14 cellular contexts compared by ENCODE assay signal in the genomic region with DNA sequence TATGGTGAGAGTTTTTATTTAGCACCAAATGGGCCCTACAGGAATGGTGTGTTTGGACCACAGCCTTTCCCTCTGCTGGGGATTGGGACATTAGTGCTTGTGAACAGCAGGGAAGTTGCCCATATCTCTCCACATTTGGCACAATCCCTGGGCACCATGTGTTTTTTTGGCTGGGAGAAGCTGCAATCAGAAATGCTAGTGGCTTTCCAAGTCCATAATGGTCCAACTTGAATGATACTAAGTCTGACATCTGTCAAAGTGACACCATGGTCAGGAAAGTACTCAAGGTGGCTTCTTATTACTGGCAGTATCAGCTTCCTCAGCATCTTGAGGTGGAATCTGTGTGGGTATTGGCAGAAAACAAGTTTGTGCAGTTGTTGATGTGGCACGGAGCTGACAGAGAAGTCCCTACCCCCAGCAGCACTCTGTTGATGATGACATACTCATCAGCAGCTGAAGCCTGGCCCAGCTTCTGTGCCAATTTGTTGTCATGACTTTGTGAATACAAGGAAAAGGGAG. TPM values are rescaled to one million over a fixed set of nuclear protein-coding genes. Genes with fewer than 3 reads are reported as not detected.
A peak's percentile ranks its signal among the peaks of the same experiment; 100 is the strongest.
DNase-seq lines count a peak whose midpoint lies in the region; TF ChIP-seq lines count a peak whose summit lies in the region.
"Had no signal": no experiment of that assay in that cellular context is flagged by ENCODE, and none has a peak within 500 bp of the region (broad histone marks: within the 10 kb centered on the region; RNA-seq: fewer than 3 reads in every experiment).

No MANE protein-coding gene starts in this region.

- no peaks in the 10 kb centered on the region for H3K27me3 ChIP-seq in MG63
- H3K27me3 ChIP-seq in right atrium auricular region = no peaks in the 10 kb centered on the region
- H3K27me3 ChIP-seq in suprapubic skin = no peaks in the 10 kb centered on the region
- H3K27me3 ChIP-seq: SJCRH30 had no signal

- 25% methylated on average over 1 of the region's 1 CpG for WGBS in suprapubic skin

- CTCF ChIA-PET in Calu3 (lab: Charles Lee) = interaction anchor here (0.5 kb wide), 1 partner anchor 40 kb away, joined by 4 read pairs; no protein-coding TSS in a partner anchor

- peak overlapping the region; percentile 59 to 66 for H3K27ac ChIP-seq in right atrium auricular region
- peak overlapping the region; percentile 23 for H3K27ac ChIP-seq in suprapubic skin
- H3K27ac ChIP-seq: SJCRH30 had no signal

- no TSS peak for BruUV-seq in Calu3 (replicated peaks; lab: Mats Ljungman, UMichigan)

- intact Hi-C loops in Calu3 (cut with micrococcal nuclease; ENCODE audit: unreplicated experiment) = no loop called here

- H3K27me3 Mint-ChIP-seq in chondrocyte (ENCODE audit: low read depth) (no peaks in the 10 kb centered on the region), Calu3 (ENCODE audit: unreplicated experiment) (no peaks in the 10 kb centered on the region)
- H3K27me3 Mint-ChIP-seq: CD4-positive, CD25-positive, alpha-beta regulatory T cell had no signal

- no peak for TF ChIP-seq POLR2A in suprapubic skin (IDR thresholded peaks at IDR 0.05)

- no peak for TF ChIP-seq EP300 in suprapubic skin (IDR thresholded peaks at IDR 0.05)

- H3K36me3 Mint-ChIP-seq in chondrocyte (ENCODE audit: low read depth) = peaks cover 10% of the 10 kb centered on the region
- H3K36me3 Mint-ChIP-seq in Calu3 (ENCODE audit: insufficient read depth, unreplicated experiment) = no peaks in the 10 kb centered on the region
- H3K36me3 Mint-ChIP-seq: CD4-positive, CD25-positive, alpha-beta regulatory T cell; stimulated activated effector memory CD8-positive, alpha-beta T cell treated with anti-CD3 and anti-CD28 coated beads, Interleukin-12 subunit alpha, Interleukin-12 subunit beta, amount 100 ng/mL, for 72 hours had no signal

- no peak overlapping the region for H3K4me3 ChIP-seq in MG63
- H3K4me3 ChIP-seq in right atrium auricular region = no peak overlapping the region
- no peak overlapping the region for H3K4me3 ChIP-seq in suprapubic skin
- H3K4me3 ChIP-seq: SJCRH30 had no signal

- H3K4me1 Mint-ChIP-seq in chondrocyte (ENCODE audit: low read depth) (peaks cover 32% of the 10 kb centered on the region), Calu3 (ENCODE audit: low read depth, unreplicated experiment) (no peaks in the 10 kb centered on the region)
- H3K4me1 Mint-ChIP-seq: CD4-positive, CD25-positive, alpha-beta regulatory T cell; stimulated activated effector memory CD8-positive, alpha-beta T cell treated with anti-CD3 and anti-CD28 coated beads, Interleukin-12 subunit alpha, Interleukin-12 subunit beta, amount 100 ng/mL, for 72 hours had no signal

- DNase-seq in MG63 (peak; percentile 80), chondrocyte (ENCODE audit: low spot score) (no peak), right atrium auricular region (ENCODE audit: low spot score) (no peak), suprapubic skin (ENCODE audit: low spot score in 2 of 2) (no peak), SIG-M5 (lab: John Stamatoyannopoulos, UW) (no peak), Calu3 (no peak)
- no peak for DNase-seq in activated CD8-positive, alpha-beta memory T cell treated with anti-CD3 and anti-CD28 coated beads, Interleukin-2, amount 50 U/mL, for 48 hours
- DNase-seq: CD4-positive, CD25-positive, alpha-beta regulatory T cell; NCI-H1105; NCI-H526 treated with DMSO at 0.1 percent for 48 hours; SJCRH30; stimulated activated CD4-positive, alpha-beta T cell treated with anti-CD3 and anti-CD28 coated beads, Interleukin-4, amount 100 ng/mL, for 1 hour; T1000 had no signal

- peaks cover 0 to 45% of the 10 kb centered on the region in 2 donors for H3K4me1 ChIP-seq in right atrium auricular region
- peaks cover 13% of the 10 kb centered on the region for H3K4me1 ChIP-seq in suprapubic skin
- H3K4me1 ChIP-seq: SJCRH30 had no signal

- TF ChIP-seq CTCF in chondrocyte (IDR thresholded peaks at IDR 0.05) (no peak), right atrium auricular region (IDR thresholded peaks at IDR 0.05) (no peak), suprapubic skin (IDR thresholded peaks at IDR 0.05) (no peak), Calu3 (IDR thresholded peaks at IDR 0.05; ENCODE audit: unreplicated experiment) (no peak)

- H3K9me3 ChIP-seq in MG63 (no peaks in the 10 kb centered on the region), right atrium auricular region (no peaks in the 10 kb centered on the region), suprapubic skin (no peaks in the 10 kb centered on the region)
- H3K9me3 ChIP-seq: SJCRH30 had no signal

- H3K4me3 Mint-ChIP-seq in chondrocyte (ENCODE audit: unreplicated experiment) (no peak overlapping the region), Calu3 (ENCODE audit: low read depth, unreplicated experiment) (no peak overlapping the region)
- H3K4me3 Mint-ChIP-seq: CD4-positive, CD25-positive, alpha-beta regulatory T cell; stimulated activated effector memory CD8-positive, alpha-beta T cell treated with anti-CD3 and anti-CD28 coated beads, Interleukin-12 subunit alpha, Interleukin-12 subunit beta, amount 100 ng/mL, for 72 hours had no signal

- H3K36me3 ChIP-seq in MG63 = peaks cover 5% of the 10 kb centered on the region
- H3K36me3 ChIP-seq in right atrium auricular region = no peaks in the 10 kb centered on the region
- H3K36me3 ChIP-seq in suprapubic skin = peaks cover 8% of the 10 kb centered on the region
- H3K36me3 ChIP-seq: SJCRH30 had no signal

- H3K27ac Mint-ChIP-seq in chondrocyte (ENCODE audit: unreplicated experiment) (peak overlapping the region; percentile 32), Calu3 (ENCODE audit: unreplicated experiment) (no peak overlapping the region)
- H3K27ac Mint-ChIP-seq: CD4-positive, CD25-positive, alpha-beta regulatory T cell; stimulated activated effector memory CD8-positive, alpha-beta T cell treated with anti-CD3 and anti-CD28 coated beads, Interleukin-12 subunit alpha, Interleukin-12 subunit beta, amount 100 ng/mL, for 72 hours had no signal

- H3K9me3 Mint-ChIP-seq in chondrocyte (ENCODE audit: low read depth) (no peaks in the 10 kb centered on the region), Calu3 (ENCODE audit: low read depth, unreplicated experiment) (no peaks in the 10 kb centered on the region)
- H3K9me3 Mint-ChIP-seq: CD4-positive, CD25-positive, alpha-beta regulatory T cell; stimulated activated effector memory CD8-positive, alpha-beta T cell treated with anti-CD3 and anti-CD28 coated beads, Interleukin-12 subunit alpha, Interleukin-12 subunit beta, amount 100 ng/mL, for 72 hours had no signal

RNA-seq across cellular contexts. Expression of a gene that starts 53.0 kb away (rescaled TPM):
- total RNA-seq in MG63 (2014; rRNA removed; shearing (Covaris generic); ENCODE audit: low replicate concordance) = 31.8 and 39.1 TPM in 2 replicates
- total RNA-seq in chondrocyte (54.2 to 89.3 TPM (median 82.9 TPM) in 3 replicates), right atrium auricular region (10 to 100 TPM; 39.0 to 42.3 TPM), suprapubic skin (100 to 1,000 TPM in 1 of 4 donors, 10 to 100 TPM in 3; 59.1 to 139 (median 77.1) TPM), Calu3 (2022) (12.1 and 12.3 TPM in 2 replicates)
- total RNA-seq: CD4-positive, CD25-positive, alpha-beta regulatory T cell had no signal
